ENCODE assay signal across 14 cellular contexts in genomic region chr3:194194051-194194756, GRCh38. TPM values are rescaled to one million over a fixed set of nuclear protein-coding genes. Genes with fewer than 3 reads are reported as not detected.
DNase-seq lines count a peak whose midpoint lies in the region; ATAC-seq lines count a peak whose summit lies in the region.
"Had no signal": no experiment of that assay in that cellular context is flagged by ENCODE, and none has a peak within 500 bp of the region (broad histone marks: within the 10 kb centered on the region; RNA-seq: fewer than 3 reads in every experiment).

No MANE protein-coding gene starts in this region.

- peak overlapping the region; percentile 32 for H3K27ac ChIP-seq in KOPT-K1 (ENCODE audit: low read depth, low read length, poor library complexity, severe bottlenecking)
- H3K27ac ChIP-seq: coronary artery, pancreas had no signal

- no peaks in the 10 kb centered on the region for H3K36me3 Mint-ChIP-seq in activated T-cell treated with anti-CD3 and anti-CD28 coated beads, Interleukin-2, amount 50 U/mL, for 72 hours (ENCODE audit: insufficient read depth in 2 of 2)
- H3K36me3 Mint-ChIP-seq in activated naive CD8-positive, alpha-beta T cell treated with anti-CD3 and anti-CD28 coated beads for 36 hours = no peaks in the 10 kb centered on the region
- H3K36me3 Mint-ChIP-seq in stimulated activated naive CD8-positive, alpha-beta T cell treated with anti-CD3 and anti-CD28 coated beads, Interleukin-15, Interleukin-2, amounts not matched to agents 100 ng/mL and 50 ng/mL, for 24 hours (ENCODE audit: low read depth) = no peaks in the 10 kb centered on the region
- H3K36me3 Mint-ChIP-seq in effector memory CD8-positive, alpha-beta T cell (ENCODE audit: insufficient read depth) = no peaks in the 10 kb centered on the region

- H3K9me3 ChIP-seq in KOPT-K1 (ENCODE audit: insufficient read depth, low read length, poor library complexity, severe bottlenecking) = no peaks in the 10 kb centered on the region
- H3K9me3 ChIP-seq: pancreas had no signal

- H3K27ac Mint-ChIP-seq in activated T-cell treated with anti-CD3 and anti-CD28 coated beads, Interleukin-2, amount 50 U/mL, for 72 hours = no peak overlapping the region
- peak overlapping the region; percentile 70 for H3K27ac Mint-ChIP-seq in activated naive CD8-positive, alpha-beta T cell treated with anti-CD3 and anti-CD28 coated beads for 36 hours
- peak overlapping the region; percentile 52 for H3K27ac Mint-ChIP-seq in stimulated activated naive CD8-positive, alpha-beta T cell treated with anti-CD3 and anti-CD28 coated beads, Interleukin-15, Interleukin-2, amounts not matched to agents 100 ng/mL and 50 ng/mL, for 24 hours
- H3K27ac Mint-ChIP-seq in effector memory CD8-positive, alpha-beta T cell = no peak overlapping the region

- H3K4me3 Mint-ChIP-seq in activated T-cell treated with anti-CD3 and anti-CD28 coated beads, Interleukin-2, amount 50 U/mL, for 72 hours = peak overlapping the region; percentile 7 to 38
- no peak overlapping the region for H3K4me3 Mint-ChIP-seq in activated naive CD8-positive, alpha-beta T cell treated with anti-CD3 and anti-CD28 coated beads for 36 hours
- no peak overlapping the region for H3K4me3 Mint-ChIP-seq in stimulated activated naive CD8-positive, alpha-beta T cell treated with anti-CD3 and anti-CD28 coated beads, Interleukin-15, Interleukin-2, amounts not matched to agents 100 ng/mL and 50 ng/mL, for 24 hours
- no peak overlapping the region for H3K4me3 Mint-ChIP-seq in effector memory CD8-positive, alpha-beta T cell

- ATAC-seq in activated T-cell treated with anti-CD3 and anti-CD28 coated beads, Interleukin-2, amount 50 U/mL, for 72 hours (replicated peaks in 1 of 2) = peak; percentile 68 to 77
- no peak for ATAC-seq in effector memory CD8-positive, alpha-beta T cell (replicated peaks)
- no peak for ATAC-seq in GM21786 (IDR thresholded peaks at IDR 0.05; ENCODE audit: unreplicated experiment)
- ATAC-seq: HCT116, pancreas had no signal

- peak; percentile 12 to 23 for DNase-seq in activated T-cell treated with anti-CD3 and anti-CD28 coated beads, Interleukin-2, amount 50 U/mL, for 72 hours
- no peak for DNase-seq in activated T-cell treated with anti-CD3 and anti-CD28 coated beads, Interleukin-2, amount 50 U/mL, for 1 hour
- DNase-seq in activated naive CD8-positive, alpha-beta T cell treated with anti-CD3 and anti-CD28 coated beads for 36 hours = peak; percentile 6
- no peak for DNase-seq in effector memory CD8-positive, alpha-beta T cell
- DNase-seq in NCI-H526 (lab: John Stamatoyannopoulos, UW) = no peak
- DNase-seq: NCI-H1694 treated with DMSO at 0.1 percent for 48 hours, pancreas, SW 1271 had no signal

- peaks cover 0 to 2% of the 10 kb centered on the region in 2 donors for H3K9me3 Mint-ChIP-seq in activated T-cell treated with anti-CD3 and anti-CD28 coated beads, Interleukin-2, amount 50 U/mL, for 72 hours
- no peaks in the 10 kb centered on the region for H3K9me3 Mint-ChIP-seq in activated naive CD8-positive, alpha-beta T cell treated with anti-CD3 and anti-CD28 coated beads for 36 hours
- H3K9me3 Mint-ChIP-seq in stimulated activated naive CD8-positive, alpha-beta T cell treated with anti-CD3 and anti-CD28 coated beads, Interleukin-15, Interleukin-2, amounts not matched to agents 100 ng/mL and 50 ng/mL, for 24 hours = no peaks in the 10 kb centered on the region
- no peaks in the 10 kb centered on the region for H3K9me3 Mint-ChIP-seq in effector memory CD8-positive, alpha-beta T cell

- H3K27me3 Mint-ChIP-seq in activated T-cell treated with anti-CD3 and anti-CD28 coated beads, Interleukin-2, amount 50 U/mL, for 72 hours (ENCODE audit: low read depth) = peaks cover 8% of the 10 kb centered on the region
- peaks cover 10% of the 10 kb centered on the region for H3K27me3 Mint-ChIP-seq in activated naive CD8-positive, alpha-beta T cell treated with anti-CD3 and anti-CD28 coated beads for 36 hours
- peaks cover 8% of the 10 kb centered on the region for H3K27me3 Mint-ChIP-seq in stimulated activated naive CD8-positive, alpha-beta T cell treated with anti-CD3 and anti-CD28 coated beads, Interleukin-15, Interleukin-2, amounts not matched to agents 100 ng/mL and 50 ng/mL, for 24 hours
- H3K27me3 Mint-ChIP-seq in effector memory CD8-positive, alpha-beta T cell = peaks cover 20 to 54% of the 10 kb centered on the region in 2 donors

- peaks cover 22% of the 10 kb centered on the region for H3K4me1 Mint-ChIP-seq in activated T-cell treated with anti-CD3 and anti-CD28 coated beads, Interleukin-2, amount 50 U/mL, for 72 hours (ENCODE audit: low read depth)
- peaks cover 10% of the 10 kb centered on the region for H3K4me1 Mint-ChIP-seq in activated naive CD8-positive, alpha-beta T cell treated with anti-CD3 and anti-CD28 coated beads for 36 hours
- H3K4me1 Mint-ChIP-seq in stimulated activated naive CD8-positive, alpha-beta T cell treated with anti-CD3 and anti-CD28 coated beads, Interleukin-15, Interleukin-2, amounts not matched to agents 100 ng/mL and 50 ng/mL, for 24 hours (ENCODE audit: low read depth) = peaks cover 9% of the 10 kb centered on the region
- H3K4me1 Mint-ChIP-seq in effector memory CD8-positive, alpha-beta T cell (ENCODE audit: low read depth in 2 of 2) = peaks cover 0 to 2% of the 10 kb centered on the region in 2 donors

- H3K36me3 ChIP-seq in KOPT-K1 (ENCODE audit: insufficient read depth, low read length) = no peaks in the 10 kb centered on the region
- H3K36me3 ChIP-seq: pancreas had no signal

RNA-seq across cellular contexts. Expression of gene HES1, which starts 58.3 kb away (rescaled TPM):
- total RNA-seq in activated T-cell treated with anti-CD3 and anti-CD28 coated beads, Interleukin-2, amount 50 U/mL, for 72 hours = under 1 TPM; 0.81 to 0.91 TPM
- total RNA-seq in activated naive CD8-positive, alpha-beta T cell treated with anti-CD3 and anti-CD28 coated beads for 36 hours = under 1 TPM in 1 of 2 experiments, not detected in 1; 0.14 TPM
- total RNA-seq: activated CD8-positive, alpha-beta memory T cell treated with anti-CD3 and anti-CD28 coated beads for 36 hours had no signal

Comparison
In these comparisons a context has a peak if more than half of its experiments do, and no peak if none do; other contexts are left out.
1. DNase-seq: peak in activated T-cell treated with anti-CD3 and anti-CD28 coated beads, Interleukin-2, amount 50 U/mL, for 72 hours (2 of 2) and activated naive CD8-positive, alpha-beta T cell treated with anti-CD3 and anti-CD28 coated beads for 36 hours (single experiment); none in activated T-cell treated with anti-CD3 and anti-CD28 coated beads, Interleukin-2, amount 50 U/mL, for 1 hour (single experiment), effector memory CD8-positive, alpha-beta T cell (0 of 3) and NCI-H526 (0 of 2).
2. ATAC-seq: peak in activated T-cell treated with anti-CD3 and anti-CD28 coated beads, Interleukin-2, amount 50 U/mL, for 72 hours (2 of 2); none in effector memory CD8-positive, alpha-beta T cell (single experiment) and GM21786 (single experiment).
3. H3K27ac Mint-ChIP-seq: peak in activated naive CD8-positive, alpha-beta T cell treated with anti-CD3 and anti-CD28 coated beads for 36 hours (single experiment) and stimulated activated naive CD8-positive, alpha-beta T cell treated with anti-CD3 and anti-CD28 coated beads, Interleukin-15, Interleukin-2, amounts not matched to agents 100 ng/mL and 50 ng/mL, for 24 hours (single experiment); none in activated T-cell treated with anti-CD3 and anti-CD28 coated beads, Interleukin-2, amount 50 U/mL, for 72 hours (single experiment) and effector memory CD8-positive, alpha-beta T cell (0 of 2).
4. H3K4me3 Mint-ChIP-seq: peak in activated T-cell treated with anti-CD3 and anti-CD28 coated beads, Interleukin-2, amount 50 U/mL, for 72 hours (2 of 2); none in activated naive CD8-positive, alpha-beta T cell treated with anti-CD3 and anti-CD28 coated beads for 36 hours (single experiment), stimulated activated naive CD8-positive, alpha-beta T cell treated with anti-CD3 and anti-CD28 coated beads, Interleukin-15, Interleukin-2, amounts not matched to agents 100 ng/mL and 50 ng/mL, for 24 hours (single experiment) and effector memory CD8-positive, alpha-beta T cell (0 of 2).